In the genomic region with DNA sequence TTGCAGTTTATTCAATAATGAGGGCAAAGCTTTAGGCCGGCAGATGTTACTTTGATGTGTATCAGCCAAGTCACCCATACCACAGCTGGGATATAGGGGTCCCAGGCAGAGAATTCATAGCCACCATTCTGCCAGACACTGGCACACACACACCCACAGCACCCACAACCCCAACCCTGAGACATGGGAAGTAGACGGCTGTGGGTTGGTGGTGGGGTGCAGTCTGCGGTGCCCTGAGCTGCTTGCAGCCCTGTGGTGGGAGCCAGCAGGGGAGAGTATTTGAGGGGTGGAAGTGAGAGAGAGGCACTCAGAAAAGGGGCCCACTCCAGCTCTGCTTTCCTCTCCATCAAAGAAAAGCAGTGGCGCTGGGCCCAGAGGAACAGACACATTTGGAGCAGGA, we compare ENCODE assay signal across 24 cellular contexts.
DNase-seq lines count a peak whose midpoint lies in the region; ATAC-seq and TF ChIP-seq lines count a peak whose summit lies in the region.
"Had no signal": no experiment of that assay in that cellular context is flagged by ENCODE, and none has a peak within 500 bp of the region (broad histone marks: within the 10 kb centered on the region; RNA-seq: fewer than 3 reads in every experiment).

No MANE protein-coding gene starts in this region.

- DNase-seq in activated CD8-positive, alpha-beta memory T cell treated with anti-CD3 and anti-CD28 coated beads, Interleukin-2, amount 10 ng/mL, durations not matched to agents 7 days and 5 days: peak; percentile 47
- no peak for DNase-seq in activated CD8-positive, alpha-beta memory T cell treated with anti-CD3 and anti-CD28 coated beads, Interleukin-2, amount 50 U/mL, for 48 hours
- DNase-seq in MV-4-11 (lab: John Stamatoyannopoulos, UW) (peak; percentile 63), psoas muscle (no peak), NCI-H2029 (lab: John Stamatoyannopoulos, UW) (no peak), SIG-M5 treated with dmso at 0.1 percent for 504 hours (lab: John Stamatoyannopoulos, UW; ENCODE audit: unreplicated experiment) (no peak), left colon (no peak)
- no peak for DNase-seq in effector memory CD8-positive, alpha-beta T cell
- DNase-seq: 8988T; activated CD4-positive, alpha-beta T cell treated with anti-CD3 and anti-CD28 coated beads for 4 hours; activated naive CD4-positive, alpha-beta T cell treated with anti-CD3 and anti-CD28 coated beads, Interleukin-2, amount 10 ng/mL, durations not matched to agents 7 days and 5 days; CD4-positive, alpha-beta memory T cell; DMS153; dorsolateral prefrontal cortex; naive B cell; NCI-H1417 treated with DMSO at 0.1 percent for 48 hours; NCI-H510A; stimulated activated CD4-positive, alpha-beta T cell treated with anti-CD3 and anti-CD28 coated beads, Interleukin-15, amount 100 ng/mL, for 24 hours; upper lobe of right lung had no signal

- no peak overlapping the region for H3K4me3 Mint-ChIP-seq in activated CD8-positive, alpha-beta memory T cell treated with anti-CD3 and anti-CD28 coated beads, Interleukin-2, amount 10 ng/mL, durations not matched to agents 7 days and 5 days
- no peak overlapping the region for H3K4me3 Mint-ChIP-seq in effector memory CD8-positive, alpha-beta T cell
- H3K4me3 Mint-ChIP-seq: activated naive CD4-positive, alpha-beta T cell treated with anti-CD3 and anti-CD28 coated beads, Interleukin-2, amount 10 ng/mL, durations not matched to agents 7 days and 5 days; CD4-positive, alpha-beta memory T cell; T-helper 1 cell treated with Interleukin-12 subunit alpha and Interleukin-12 subunit beta and Interleukin-4 antibody, amounts not matched to agents 30 μg/mL and 1 μg/mL, for 36 hours had no signal

- no peak overlapping the region for H3K27ac Mint-ChIP-seq in activated CD8-positive, alpha-beta memory T cell treated with anti-CD3 and anti-CD28 coated beads, Interleukin-2, amount 10 ng/mL, durations not matched to agents 7 days and 5 days
- H3K27ac Mint-ChIP-seq in effector memory CD8-positive, alpha-beta T cell: peak overlapping the region; percentile 78 to 84
- H3K27ac Mint-ChIP-seq: activated naive CD4-positive, alpha-beta T cell treated with anti-CD3 and anti-CD28 coated beads, Interleukin-2, amount 10 ng/mL, durations not matched to agents 7 days and 5 days; T-helper 1 cell treated with Interleukin-12 subunit alpha and Interleukin-12 subunit beta and Interleukin-4 antibody, amounts not matched to agents 30 μg/mL and 1 μg/mL, for 36 hours had no signal

- H3K9me3 Mint-ChIP-seq in activated CD8-positive, alpha-beta memory T cell treated with anti-CD3 and anti-CD28 coated beads, Interleukin-2, amount 10 ng/mL, durations not matched to agents 7 days and 5 days (ENCODE audit: low read depth): no peaks in the 10 kb centered on the region
- no peaks in the 10 kb centered on the region for H3K9me3 Mint-ChIP-seq in effector memory CD8-positive, alpha-beta T cell
- H3K9me3 Mint-ChIP-seq: activated naive CD4-positive, alpha-beta T cell treated with anti-CD3 and anti-CD28 coated beads, Interleukin-2, amount 10 ng/mL, durations not matched to agents 7 days and 5 days; CD4-positive, alpha-beta memory T cell; naive B cell; T-helper 1 cell treated with Interleukin-12 subunit alpha and Interleukin-12 subunit beta and Interleukin-4 antibody, amounts not matched to agents 30 μg/mL and 1 μg/mL, for 36 hours had no signal

- intact Hi-C loops in psoas muscle (cut with DNase I) (no loop called here), left colon (cut with DNase I, micrococcal nuclease) (no loop called here)

- peaks cover 7% of the 10 kb centered on the region for H3K36me3 Mint-ChIP-seq in activated CD8-positive, alpha-beta memory T cell treated with anti-CD3 and anti-CD28 coated beads, Interleukin-2, amount 10 ng/mL, durations not matched to agents 7 days and 5 days
- peaks cover 17% of the 10 kb centered on the region for H3K36me3 Mint-ChIP-seq in effector memory CD8-positive, alpha-beta T cell (ENCODE audit: insufficient read depth)

- H3K4me1 Mint-ChIP-seq in activated CD8-positive, alpha-beta memory T cell treated with anti-CD3 and anti-CD28 coated beads, Interleukin-2, amount 10 ng/mL, durations not matched to agents 7 days and 5 days: peaks cover 24% of the 10 kb centered on the region
- H3K4me1 Mint-ChIP-seq in effector memory CD8-positive, alpha-beta T cell (ENCODE audit: low read depth in 2 of 2): peaks cover 20 to 25% of the 10 kb centered on the region in 2 donors

- peaks cover 0 to 17% of the 10 kb centered on the region in 2 donors for H3K36me3 ChIP-seq in psoas muscle (ENCODE audit: insufficient read depth in 1 of 2, low read depth in 1 of 2)

- H3K4me1 ChIP-seq in psoas muscle: peaks cover 68% of the 10 kb centered on the region

- H3K27me3 Mint-ChIP-seq in activated CD8-positive, alpha-beta memory T cell treated with anti-CD3 and anti-CD28 coated beads, Interleukin-2, amount 10 ng/mL, durations not matched to agents 7 days and 5 days: no peaks in the 10 kb centered on the region
- H3K27me3 Mint-ChIP-seq in effector memory CD8-positive, alpha-beta T cell: no peaks in the 10 kb centered on the region
- H3K27me3 Mint-ChIP-seq: activated naive CD4-positive, alpha-beta T cell treated with anti-CD3 and anti-CD28 coated beads, Interleukin-2, amount 10 ng/mL, durations not matched to agents 7 days and 5 days; CD4-positive, alpha-beta memory T cell; naive B cell had no signal

- H3K4me3 ChIP-seq in psoas muscle: no peak overlapping the region
- H3K4me3 ChIP-seq: ascending aorta, dorsolateral prefrontal cortex, upper lobe of right lung had no signal

- no peak for TF ChIP-seq CTCF in psoas muscle (IDR thresholded peaks at IDR 0.05)

- WGBS in psoas muscle, 3 donors: 92 to 93% (median 93%) methylated on average over 4 of the region's 4 CpGs

- no peaks in the 10 kb centered on the region for H3K9me3 ChIP-seq in psoas muscle
- H3K9me3 ChIP-seq: ascending aorta, upper lobe of right lung had no signal

- H3K27me3 ChIP-seq in psoas muscle (ENCODE audit: insufficient read depth in 3 of 3, low read length in 2 of 3): no peaks in the 10 kb centered on the region
- H3K27me3 ChIP-seq: ascending aorta, dorsolateral prefrontal cortex, upper lobe of right lung had no signal

- H3K27ac ChIP-seq in psoas muscle: peak overlapping the region; percentile 85
- H3K27ac ChIP-seq: dorsolateral prefrontal cortex, HL-60, parathyroid adenoma had no signal

- CTCF ChIA-PET in activated CD8-positive, alpha-beta memory T cell treated with anti-CD3 and anti-CD28 coated beads, Interleukin-2, amount 10 ng/mL, durations not matched to agents 7 days and 5 days (lab: Charles Lee): no interaction called here

- ATAC-seq in activated CD8-positive, alpha-beta memory T cell treated with anti-CD3 and anti-CD28 coated beads, Interleukin-2, amount 10 ng/mL, durations not matched to agents 7 days and 5 days: peak; percentile 42
- peak; percentile 67 for ATAC-seq in effector memory CD8-positive, alpha-beta T cell (replicated peaks)
- ATAC-seq in psoas muscle (no peak), left colon (no peak)
- ATAC-seq: sciatic nerve, upper lobe of right lung had no signal

Comparison
In these comparisons a context has a peak if more than half of its experiments do, and no peak if none do; other contexts are left out.
1. DNase-seq: peak in activated CD8-positive, alpha-beta memory T cell treated with anti-CD3 and anti-CD28 coated beads, Interleukin-2, amount 10 ng/mL, durations not matched to agents 7 days and 5 days (single experiment) and MV-4-11 (single experiment); none in activated CD8-positive, alpha-beta memory T cell treated with anti-CD3 and anti-CD28 coated beads, Interleukin-2, amount 50 U/mL, for 48 hours (single experiment), effector memory CD8-positive, alpha-beta T cell (0 of 3), psoas muscle (0 of 2), NCI-H2029 (single experiment), SIG-M5 treated with dmso at 0.1 percent for 504 hours (single experiment) and left colon (0 of 2).
2. ATAC-seq: peak in activated CD8-positive, alpha-beta memory T cell treated with anti-CD3 and anti-CD28 coated beads, Interleukin-2, amount 10 ng/mL, durations not matched to agents 7 days and 5 days (single experiment) and effector memory CD8-positive, alpha-beta T cell (single experiment); none in psoas muscle (0 of 4) and left colon (single experiment).